Comparison of ENCODE assay signal across 8 cellular contexts in genomic region chr12:92927436-92928116, GRCh38. TPM values are rescaled to one million over a fixed set of nuclear protein-coding genes. Genes with fewer than 3 reads are reported as not detected.
DNase-seq lines count a peak whose midpoint lies in the region; ATAC-seq, FAIRE-seq and TF ChIP-seq lines count a peak whose summit lies in the region.

No MANE protein-coding gene starts in this region.

- H3F3A ChIP-seq in Loucy (ENCODE audit: low read depth): no peaks in the 10 kb centered on the region

- H3K36me3 ChIP-seq in heart left ventricle (no peaks in the 10 kb centered on the region), Loucy (ENCODE audit: insufficient read depth, low read length) (no peaks in the 10 kb centered on the region), GM12878 (ENCODE audit: control insufficient read depth in 2 of 2, insufficient read depth in 2 of 2, low read length in 1 of 2) (no peaks in the 10 kb centered on the region), liver (ENCODE audit: control insufficient read depth in 4 of 4, insufficient read depth in 3 of 4, low read depth in 1 of 4, low read length in 3 of 4) (no peaks in the 10 kb centered on the region), thyroid gland (no peaks in the 10 kb centered on the region)

- H3K4me3 ChIP-seq in heart left ventricle: peak overlapping the region; percentile 62 to 94 (median 82)
- peak overlapping the region; percentile 80 for H3K4me3 ChIP-seq in Loucy (ENCODE audit: low read length, poor library complexity, severe bottlenecking)
- peak overlapping the region; percentile 74 for H3K4me3 ChIP-seq in GM12878
- H3K4me3 ChIP-seq in liver (ENCODE audit: low read depth in 1 of 3, low read length in 3 of 3): peak overlapping the region in 2 of 3 donors; percentile 11 to 94
- peak overlapping the region in 1 of 3 donors; percentile 55 for H3K4me3 ChIP-seq in thyroid gland (replicated peaks in 1 of 3)

- SMC1A ChIA-PET in GM12878 (lab: Charles Lee; ENCODE audit: uncharacterized antibody, unreplicated experiment): interaction anchor here (0.5 to 7.4 kb wide), 31 partner anchors 17 to 1546 kb away, joined by 3 to 76 read pairs (median 4); no protein-coding TSS in a partner anchor

- in situ Hi-C loops in GM12878 (cut with MboI): no loop called here

- H2AFZ ChIP-seq in Loucy (ENCODE audit: low read length): no peak overlapping the region
- H2AFZ ChIP-seq in GM12878 (ENCODE audit: control insufficient read depth, low read depth, low read length): no peak overlapping the region

- CTCF ChIA-PET in GM12878 (lab: Yijun Ruan, JAX): interaction anchor here (1.0 to 3.3 kb wide), 17 partner anchors 11 to 493 kb away, joined by 3 to 20 read pairs (median 6); no protein-coding TSS in a partner anchor

- H4K20me1 ChIP-seq in Loucy (ENCODE audit: insufficient read depth, low read length, poor library complexity, severe bottlenecking): peaks cover 28% of the 10 kb centered on the region
- H4K20me1 ChIP-seq in GM12878 (ENCODE audit: control insufficient read depth, insufficient read depth): no peaks in the 10 kb centered on the region

- H3K9me3 ChIP-seq in heart left ventricle: no peaks in the 10 kb centered on the region
- H3K9me3 ChIP-seq in Loucy (ENCODE audit: insufficient read depth, low read depth, low read length): no peaks in the 10 kb centered on the region
- H3K9me3 ChIP-seq in GM12878 (replicated peaks; ENCODE audit: control insufficient read depth, insufficient read depth, low read length): no peaks in the 10 kb centered on the region
- no peaks in the 10 kb centered on the region for H3K9me3 ChIP-seq in liver (ENCODE audit: control insufficient read depth in 4 of 4, low read length in 3 of 4)
- no peaks in the 10 kb centered on the region for H3K9me3 ChIP-seq in thyroid gland

- peaks cover 0 to 56% (median 27%) of the 10 kb centered on the region in 12 donors for H3K4me1 ChIP-seq in heart left ventricle
- H3K4me1 ChIP-seq in Loucy (ENCODE audit: insufficient read depth, low read length, poor library complexity, severe bottlenecking): peaks cover 41% of the 10 kb centered on the region
- H3K4me1 ChIP-seq in GM12878 (ENCODE audit: control insufficient read depth, insufficient read depth, low read length): peaks cover 4% of the 10 kb centered on the region
- H3K4me1 ChIP-seq in liver (ENCODE audit: control insufficient read depth in 4 of 4, insufficient read depth in 4 of 4, low read length in 3 of 4): peaks cover 2 to 29% (median 12%) of the 10 kb centered on the region in 4 donors
- H3K4me1 ChIP-seq in thyroid gland: peaks cover 11 to 12% of the 10 kb centered on the region in 2 donors

- POLR2A ChIA-PET in GM12878 (lab: Charles Lee): interaction anchor here (0.5 to 2.9 kb wide), 12 partner anchors 8 to 212 kb away, joined by 3 to 11 read pairs (median 4); no protein-coding TSS in a partner anchor

- H3K27ac ChIP-seq in heart left ventricle (peak overlapping the region; percentile 92 to 99 (median 98)), GM12878 (ENCODE audit: control insufficient read depth, insufficient read depth) (peak overlapping the region; percentile 88), liver (ENCODE audit: low read depth in 1 of 2, low read length in 2 of 2) (peak overlapping the region; percentile 97 to 99), thyroid gland (peak overlapping the region; percentile 97 to 98 (median 97))

- H3K9ac ChIP-seq in Loucy (ENCODE audit: low read depth, low read length, poor library complexity, severe bottlenecking): peak overlapping the region; percentile 83
- H3K9ac ChIP-seq in GM12878 (ENCODE audit: control insufficient read depth, insufficient read depth, low read length): peak overlapping the region; percentile 90
- H3K9ac ChIP-seq in liver (ENCODE audit: low read depth in 1 of 2, low read length in 2 of 2): peak overlapping the region; percentile 53 to 75

- H3K79me2 ChIP-seq in Loucy (ENCODE audit: insufficient read depth, low read length): peaks cover 56% of the 10 kb centered on the region
- peaks cover 50% of the 10 kb centered on the region for H3K79me2 ChIP-seq in GM12878 (ENCODE audit: control insufficient read depth, insufficient read depth, low read length)

- DNase-seq in heart left ventricle: no peak
- no peak for DNase-seq in left ventricle myocardium superior
- DNase-seq in GM12878 (ENCODE audit: low read depth, low spot score): no peak
- no peak for DNase-seq in thyroid gland
- DNase-seq in cortex of kidney (lab: John Stamatoyannopoulos, UW): no peak

- H3K27me3 ChIP-seq in heart left ventricle (no peaks in the 10 kb centered on the region), Loucy (ENCODE audit: insufficient read depth, low read length, poor library complexity, severe bottlenecking) (no peaks in the 10 kb centered on the region), GM12878 (replicated peaks in 1 of 2; ENCODE audit: control insufficient read depth in 2 of 2, insufficient read depth in 2 of 2, low read length in 1 of 2) (no peaks in the 10 kb centered on the region), liver (ENCODE audit: control insufficient read depth in 4 of 4, insufficient read depth in 4 of 4, low read length in 3 of 4) (no peaks in the 10 kb centered on the region), thyroid gland (no peaks in the 10 kb centered on the region)

- TF ChIP-seq EP300 in GM12878 (IDR thresholded peaks at IDR 0.05; ENCODE audit: borderline replicate concordance in 1 of 2, control insufficient read depth in 1 of 2, low read depth in 2 of 2, low read length in 2 of 2): no peak; a peak in 1 of 4 replicates

- TF ChIP-seq RAD21 in GM12878 (IDR thresholded peaks at IDR 0.05; ENCODE audit: insufficient read depth, low read depth, low read length) (no peak), liver (IDR thresholded peaks at IDR 0.05) (no peak)

- WGBS in heart left ventricle, 4 donors: 7 to 20% (median 9%) methylated on average over 7 of the region's 7 CpGs
- 1% methylated on average over 7 of the region's 7 CpGs for WGBS in GM12878 (ENCODE audit: insufficient coverage, insufficient replicate concordance, low lambda C conversion rate, missing lambda C conversion rate)
- WGBS in liver: 16% methylated on average over 7 of the region's 7 CpGs
- 33 to 46% methylated on average over 7 of the region's 7 CpGs for WGBS in thyroid gland, 2 donors

- H3K9me2 ChIP-seq in Loucy (replicated peaks; ENCODE audit: low read depth, low read length): no peaks in the 10 kb centered on the region

- RAD21 ChIA-PET in GM12878 (lab: Charles Lee; ENCODE audit: unreplicated experiment): interaction anchor here (0.7 to 3.6 kb wide), 19 partner anchors 27 to 471 kb away, joined by 3 to 17 read pairs (median 3); no protein-coding TSS in a partner anchor

- ATAC-seq in heart left ventricle: peak in 1 of 4 donors; percentile 21
- ATAC-seq in left ventricle myocardium superior: no peak
- peak; percentile 23 for ATAC-seq in GM12878
- ATAC-seq in GM18858 (IDR thresholded peaks at IDR 0.05; ENCODE audit: unreplicated experiment): no peak

- H3K4me2 ChIP-seq in Loucy (ENCODE audit: low read depth, low read length, poor library complexity, severe bottlenecking): peak overlapping the region; percentile 87
- H3K4me2 ChIP-seq in GM12878 (ENCODE audit: control insufficient read depth, insufficient read depth): peak overlapping the region; percentile 85

- peak; percentile 96 for FAIRE-seq in GM12878 (lab: Jason Lieb, UNC)

- intact Hi-C loops in heart left ventricle (cut with DNase I) (loop anchor here in 5 of 10 donors (5.0 to 10.0 kb wide), 6 partner anchors 65 to 487 kb away; no protein-coding TSS in a partner anchor), left ventricle myocardium superior (cut with micrococcal nuclease) (no loop called here), GM12878 (cut with micrococcal nuclease; ENCODE audit: unreplicated experiment) (loop anchor here (5.0 kb wide), 5 partner anchors 45 to 450 kb away; partner anchors contain the start of genes NUDT4 and PLEKHG7), thyroid gland (cut with DNase I) (no loop called here)

- TSS peak; percentile 79 for BruUV-seq in GM12878 (replicated peaks; lab: Mats Ljungman, UMichigan)

- TF ChIP-seq POLR2A in heart left ventricle (IDR thresholded peaks at IDR 0.05) (no peak), GM12878 (IDR thresholded peaks at IDR 0.05; ENCODE audit: low read depth, low read length) (no peak), thyroid gland (IDR thresholded peaks at IDR 0.05) (no peak)

- no peak for TF ChIP-seq CTCF in heart left ventricle (IDR thresholded peaks at IDR 0.05)
- no peak for TF ChIP-seq CTCF in Loucy (conservative IDR thresholded peaks at IDR 0.05; ENCODE audit: low read length)
- no peak for TF ChIP-seq CTCF in GM12878 (IDR thresholded peaks at IDR 0.05 in 2 of 3, conservative IDR thresholded peaks at IDR 0.05 in 1 of 3; ENCODE audit: control insufficient read depth in 2 of 3, extremely low read depth in 1 of 3, insufficient read depth in 1 of 3, low read depth in 3 of 3, low read length in 3 of 3)
- TF ChIP-seq CTCF in liver (IDR thresholded peaks at IDR 0.05; ENCODE audit: low read depth, low read length, missing input control): no peak
- TF ChIP-seq CTCF in thyroid gland (IDR thresholded peaks at IDR 0.05): no peak

TF ChIP-seq in GM12878, 131 proteins besides CTCF, POLR2A, EP300 and RAD21 (continues in another document):
- peak; percentile 86 for TF ChIP-seq CBFB (IDR thresholded peaks at IDR 0.05; ENCODE audit: low read depth)

TF ChIP-seq in liver, 16 proteins besides CTCF, POLR2A, EP300 and RAD21 (continues in another document):
- peak in 1 of 2 donors; percentile 4 for TF ChIP-seq HNF4A (conservative IDR thresholded peaks at IDR 0.05)
- TF ChIP-seq JUND (IDR thresholded peaks at IDR 0.05): peak; percentile 23 to 39

RNA-seq across cellular contexts. Expression of gene EEA1, which starts 1.5 kb away (rescaled TPM):
- total RNA-seq in heart left ventricle: 10 to 100 TPM; 14.5 to 45.5 (median 29.9) TPM
- polyA plus RNA-seq in heart left ventricle: 1 to 10 TPM; 5.1 to 5.5 TPM
- total RNA-seq in left ventricle myocardium superior: 22.1 TPM
- 24.6 and 34.9 TPM in 2 replicates for total RNA-seq in GM12878 (2013; cell fraction: nucleolus; rRNA removed)
- 9.3 and 10.8 TPM in 2 replicates for total RNA-seq in GM12878 (2014; rRNA removed)
- 17.3 and 21.7 TPM in 2 replicates for total RNA-seq in GM12878 (2014; rRNA removed; fragmentation: Illumina TruSeq; extraction: Trizol)
- total RNA-seq in GM12878 (2021): 26.5 and 27.7 TPM in 2 replicates
- polyA plus RNA-seq in GM12878 (2011; ENCODE audit: low read depth): 2.3 TPM
- 9.7 and 16.5 TPM in 2 replicates for polyA plus RNA-seq in GM12878 (2011; rRNA removed)
- 2.1 and 2.2 TPM in 2 replicates for polyA plus RNA-seq in GM12878 (2011; cell fraction: cytosol; rRNA removed)
- polyA plus RNA-seq in GM12878 (2011; cell fraction: nucleus; rRNA removed): 6.8 and 9.4 TPM in 2 replicates
- 4.1 and 7.0 TPM in 2 replicates for polyA plus RNA-seq in GM12878 (2012)
- 20.0 and 23.0 TPM in 2 replicates for polyA plus RNA-seq in GM12878 (2014; fragmentation: Illumina TruSeq; extraction: Trizol)
- polyA plus RNA-seq in GM12878 (2014; fragmentation: Nextera tagmentation; extraction: Ambion mirVana): 1 to 10 TPM; 5.5 to 9.5 TPM
- 4.9 and 6.9 TPM in 2 replicates for polyA plus RNA-seq in GM12878 (2014; rRNA removed)
- 10 to 100 TPM; 38.4 to 40.3 TPM for polyA plus RNA-seq in GM12878 (2016; fragmentation: Nextera tagmentation; extraction: Ambion mirVana)
- 5.9 and 11.0 TPM in 2 replicates for polyA minus RNA-seq in GM12878 (2011; rRNA and poly(A)+ RNA removed)
- 11.2 and 17.9 TPM in 2 replicates for polyA minus RNA-seq in GM12878 (2011; cell fraction: cytosol; rRNA and poly(A)+ RNA removed)
- 9.7 and 10.8 TPM in 2 replicates for polyA minus RNA-seq in GM12878 (2011; cell fraction: nucleus; rRNA and poly(A)+ RNA removed)
- 1 to 10 TPM; 8.7 to 9.5 TPM for total RNA-seq in liver
- 10 to 100 TPM in 1 of 2 donors, 1 to 10 TPM in 1; 2.5 to 15.8 TPM for polyA plus RNA-seq in liver
- total RNA-seq in thyroid gland: 10 to 100 TPM; 16.0 to 21.8 (median 19.3) TPM
